ENCODE assay signal across 8 cellular contexts in genomic region chr17:73165616-73166404, GRCh38. TPM values are rescaled to one million over a fixed set of nuclear protein-coding genes. Genes with fewer than 3 reads are reported as not detected.
A peak's percentile ranks its signal among the peaks of the same experiment; 100 is the strongest.
DNase-seq lines count a peak whose midpoint lies in the region; ATAC-seq and TF ChIP-seq lines count a peak whose summit lies in the region.

No MANE protein-coding gene starts in this region.

- H3K4me3 Mint-ChIP-seq in chondrocyte (ENCODE audit: unreplicated experiment) = peak overlapping the region; percentile 80

- TF ChIP-seq CTCF in AG10803 (conservative IDR thresholded peaks at IDR 0.05; ENCODE audit: low read length) (no peak), HFF-Myc (IDR thresholded peaks at IDR 0.05; ENCODE audit: low read depth, low read length, missing control alignments) (no peak), chondrocyte (IDR thresholded peaks at IDR 0.05) (no peak), foreskin keratinocyte (conservative IDR thresholded peaks at IDR 0.05) (no peak)

- peaks cover 34% of the 10 kb centered on the region for H3K4me1 ChIP-seq in mononuclear cell (ENCODE audit: insufficient read depth, low read length)
- H3K4me1 ChIP-seq in foreskin keratinocyte = no peaks in the 10 kb centered on the region

- ATAC-seq in HG02840 (IDR thresholded peaks at IDR 0.05; ENCODE audit: low FRiP score, unreplicated experiment) = no peak
- ATAC-seq in foreskin keratinocyte = no peak
- ATAC-seq in HG03521 (IDR thresholded peaks at IDR 0.05; ENCODE audit: unreplicated experiment) = no peak

- no peaks in the 10 kb centered on the region for H3K36me3 Mint-ChIP-seq in chondrocyte (ENCODE audit: low read depth)

- no peak overlapping the region for H3K27ac Mint-ChIP-seq in chondrocyte (ENCODE audit: unreplicated experiment)

- peaks cover 35% of the 10 kb centered on the region for H3K27me3 Mint-ChIP-seq in chondrocyte (ENCODE audit: low read depth)

- H3K4me3 ChIP-seq in AG10803 (ENCODE audit: low read length) (peak overlapping the region; percentile 52), HFF-Myc (replicated peaks; ENCODE audit: low read depth, low read length) (peak overlapping the region; percentile 41), mononuclear cell (ENCODE audit: low read length) (peak overlapping the region; percentile 24)

- H3K4me1 Mint-ChIP-seq in chondrocyte (ENCODE audit: low read depth) = peaks cover 20% of the 10 kb centered on the region

- no peaks in the 10 kb centered on the region for H3K9me3 Mint-ChIP-seq in chondrocyte (ENCODE audit: low read depth)

- H3K27me3 ChIP-seq in mononuclear cell (ENCODE audit: insufficient read depth, low read length) = peaks cover 63% of the 10 kb centered on the region
- peaks cover 80% of the 10 kb centered on the region for H3K27me3 ChIP-seq in foreskin keratinocyte

- DNase-seq in AG10803 (ENCODE audit: low read depth) (no peak), HFF-Myc (ENCODE audit: extremely low read depth, low read depth) (no peak), chondrocyte (ENCODE audit: low spot score) (no peak), foreskin keratinocyte (no peak), HPDE6-E6E7 (ENCODE audit: extremely low spot score) (no peak)

- H3K9me3 ChIP-seq in mononuclear cell (ENCODE audit: low read depth, low read length) = no peaks in the 10 kb centered on the region

- no peak overlapping the region for H3K27ac ChIP-seq in foreskin keratinocyte

RNA-seq across cellular contexts. Expression of gene SSTR2, which starts 1.0 kb away (rescaled TPM):
- total RNA-seq in chondrocyte (0.82 to 1.5 TPM (median 1.5 TPM) in 3 replicates), mononuclear cell (0.52 TPM), foreskin keratinocyte (not detected in 2 replicates)
- not detected in 2 replicates for polyA plus RNA-seq in foreskin keratinocyte

RNA-seq across cellular contexts. Expression of gene COG1, which starts 27.0 kb away (rescaled TPM):
- total RNA-seq in chondrocyte (45.1 to 54.7 TPM (median 48.9 TPM) in 3 replicates), mononuclear cell (28.9 TPM), foreskin keratinocyte (17.0 and 17.6 TPM in 2 replicates)
- polyA plus RNA-seq in foreskin keratinocyte = 15.1 and 17.9 TPM in 2 replicates
